ENCODE assay signal across 16 cellular contexts in genomic region chr14:22974530-22975313, GRCh38. TPM values are rescaled to one million over a fixed set of nuclear protein-coding genes. Genes with fewer than 3 reads are reported as not detected.
A peak's percentile ranks its signal among the peaks of the same experiment; 100 is the strongest.
DNase-seq lines count a peak whose midpoint lies in the region; ATAC-seq and TF ChIP-seq lines count a peak whose summit lies in the region.
"Had no signal": no experiment of that assay in that cellular context is flagged by ENCODE, and none has a peak within 500 bp of the region (broad histone marks: within the 10 kb centered on the region; RNA-seq: fewer than 3 reads in every experiment).

No MANE protein-coding gene starts in this region.

- H3K4me3 ChIP-seq in mammary epithelial cell (replicated peaks in 1 of 3; ENCODE audit: insufficient read depth in 1 of 3, low read depth in 2 of 3, low read length in 3 of 3) (no peak overlapping the region), mesenchymal stem cell (ENCODE audit: insufficient read depth in 1 of 2, low read depth in 1 of 2, low read length in 2 of 2) (no peak overlapping the region), PC-3 (ENCODE audit: low read length) (no peak overlapping the region), gastrocnemius medialis (no peak overlapping the region)
- H3K4me3 ChIP-seq: SK-N-MC had no signal

- no peak overlapping the region for H2BK120ac ChIP-seq in mesenchymal stem cell (ENCODE audit: low read depth, low read length)

- BruUV-seq in mammary epithelial cell (replicated peaks; lab: Mats Ljungman, UMichigan): no TSS peak
- BruUV-seq in PC-3 (replicated peaks; lab: Mats Ljungman, UMichigan): no TSS peak

- no peak for TF ChIP-seq POLR2A in gastrocnemius medialis (IDR thresholded peaks at IDR 0.05)

- H3K23ac ChIP-seq in mesenchymal stem cell (ENCODE audit: low read length in 2 of 2): no peak overlapping the region

- H3K27ac ChIP-seq in mammary epithelial cell (ENCODE audit: insufficient read depth, low read depth, low read length) (no peak overlapping the region), mesenchymal stem cell (ENCODE audit: low read length, poor library complexity, severe bottlenecking) (peak overlapping the region; percentile 34), PC-3 (ENCODE audit: low read length) (no peak overlapping the region), gastrocnemius medialis (peak overlapping the region in 1 of 4 donors; percentile 6)
- H3K27ac ChIP-seq: SK-N-MC had no signal

- H3K36me3 Mint-ChIP-seq in HFFc6 (ENCODE audit: low read depth): peaks cover 62% of the 10 kb centered on the region
- H3K36me3 Mint-ChIP-seq: naive B cell had no signal

- H3K4me3 Mint-ChIP-seq in HFFc6: peak overlapping the region; percentile 42
- H3K4me3 Mint-ChIP-seq: activated CD4-positive, alpha-beta memory T cell treated with anti-CD3 and anti-CD28 coated beads, Interleukin-2, amount 10 ng/mL, durations not matched to agents 7 days and 5 days; activated T-helper 1 cell treated with anti-CD3 and anti-CD28 coated beads, Interleukin-12 subunit alpha, Interleukin-12 subunit beta, Interleukin-2, Interleukin-4 antibody, amounts not matched to agents 30 ng/mL and 10 ng/mL and 1 ng/mL, durations not matched to agents 14 hours and 24 hours and 36 hours; naive B cell had no signal

- H4K8ac ChIP-seq in mesenchymal stem cell (ENCODE audit: low read length): peak overlapping the region; percentile 81

- no peak overlapping the region for H2BK5ac ChIP-seq in mesenchymal stem cell (ENCODE audit: low read depth, low read length, poor library complexity, severe bottlenecking)

- H2AFZ ChIP-seq in mammary epithelial cell (ENCODE audit: low read depth, low read length) (no peak overlapping the region), mesenchymal stem cell (ENCODE audit: low read depth, low read length) (no peak overlapping the region), PC-3 (ENCODE audit: low read length) (no peak overlapping the region)

- H3K4ac ChIP-seq in mesenchymal stem cell (ENCODE audit: low read depth in 1 of 2, low read length in 2 of 2): no peak overlapping the region

- no peak for ATAC-seq in PC-3
- no peak for ATAC-seq in gastrocnemius medialis
- ATAC-seq: left lobe of liver had no signal

- no peak overlapping the region for H3K9ac ChIP-seq in mammary epithelial cell (ENCODE audit: insufficient read depth, low read length)
- H3K9ac ChIP-seq in mesenchymal stem cell (ENCODE audit: low read length): no peak overlapping the region
- no peak overlapping the region for H3K9ac ChIP-seq in PC-3 (ENCODE audit: low read length)

- H4K20me1 ChIP-seq in mammary epithelial cell (ENCODE audit: insufficient read depth, low read length) (no peaks in the 10 kb centered on the region), PC-3 (ENCODE audit: low read length) (0 out of 2 replicates have a peak, but pooled peaks cover 6% of the 10 kb centered on the region)

- H3K27me3 ChIP-seq in mammary epithelial cell (ENCODE audit: insufficient read depth, low read length) (no peaks in the 10 kb centered on the region), mesenchymal stem cell (ENCODE audit: control insufficient read depth in 1 of 2, insufficient read depth in 1 of 2, low read length in 2 of 2) (no peaks in the 10 kb centered on the region), PC-3 (ENCODE audit: low read length) (no peaks in the 10 kb centered on the region), gastrocnemius medialis (peaks cover 0 to 3% (median 0%) of the 10 kb centered on the region in 3 donors)

- in situ Hi-C loops in mammary epithelial cell (cut with MboI; ENCODE audit: low sequenced_read_pairs in 2 of 2) (no loop called here), gastrocnemius medialis (cut with MboI; ENCODE audit: low sequenced_read_pairs in 4 of 4) (no loop called here)

- H3K9me3 ChIP-seq in mammary epithelial cell (replicated peaks; ENCODE audit: insufficient read depth, low read length) (no peaks in the 10 kb centered on the region), mesenchymal stem cell (ENCODE audit: control insufficient read depth, low read length) (no peaks in the 10 kb centered on the region), PC-3 (ENCODE audit: low read length) (no peaks in the 10 kb centered on the region), gastrocnemius medialis (no peaks in the 10 kb centered on the region)

- DNase-seq in A172 (ENCODE audit: low spot score): peak; percentile 37
- no peak for DNase-seq in HFFc6
- no peak for DNase-seq in mammary epithelial cell
- DNase-seq in mesenchymal stem cell: peak; percentile 62
- DNase-seq in PC-3: no peak
- no peak for DNase-seq in DMS153 (lab: John Stamatoyannopoulos, UW)
- DNase-seq in gastrocnemius medialis: no peak
- DNase-seq in NK-92 (lab: John Stamatoyannopoulos, UW; ENCODE audit: unreplicated experiment): no peak
- DNase-seq: activated CD4-positive, alpha-beta memory T cell treated with anti-CD3 and anti-CD28 coated beads, Interleukin-2, amount 10 ng/mL, durations not matched to agents 7 days and 5 days; erythroblast; hypothalamus; naive B cell; retina had no signal

- H3K4me1 Mint-ChIP-seq in HFFc6 (ENCODE audit: low read depth): peaks cover 72% of the 10 kb centered on the region

- H2AK5ac ChIP-seq in mesenchymal stem cell (ENCODE audit: low read length, severe bottlenecking): peak overlapping the region; percentile 15

- 64% methylated on average over 9 of the region's 9 CpGs for WGBS in mammary epithelial cell (ENCODE audit: low coverage, missing lambda C conversion rate)
- 66% methylated on average over 9 of the region's 9 CpGs for WGBS in mesenchymal stem cell

- H3K4me2 ChIP-seq in mammary epithelial cell (ENCODE audit: insufficient read depth, low read depth, low read length) (peak overlapping the region; percentile 1), mesenchymal stem cell (ENCODE audit: low read length, poor library complexity, severe bottlenecking) (no peak overlapping the region), PC-3 (ENCODE audit: low read length) (no peak overlapping the region)

- peak overlapping the region; percentile 79 for H3K27ac Mint-ChIP-seq in HFFc6
- H3K27ac Mint-ChIP-seq: activated CD4-positive, alpha-beta memory T cell treated with anti-CD3 and anti-CD28 coated beads, Interleukin-2, amount 10 ng/mL, durations not matched to agents 7 days and 5 days; activated T-helper 1 cell treated with anti-CD3 and anti-CD28 coated beads, Interleukin-12 subunit alpha, Interleukin-12 subunit beta, Interleukin-2, Interleukin-4 antibody, amounts not matched to agents 30 ng/mL and 10 ng/mL and 1 ng/mL, durations not matched to agents 14 hours and 24 hours and 36 hours had no signal

- H2BK15ac ChIP-seq in mesenchymal stem cell (ENCODE audit: low read depth, poor library complexity, severe bottlenecking): no peak overlapping the region

- peaks cover 7% of the 10 kb centered on the region for H3F3A ChIP-seq in PC-3 (ENCODE audit: low read length, unreplicated experiment)

- H3K4me1 ChIP-seq in mammary epithelial cell (ENCODE audit: insufficient read depth, low read length): peaks cover 46% of the 10 kb centered on the region
- H3K4me1 ChIP-seq in mesenchymal stem cell (ENCODE audit: control insufficient read depth, insufficient read depth, low read depth, low read length): peaks cover 33% of the 10 kb centered on the region
- peaks cover 41% of the 10 kb centered on the region for H3K4me1 ChIP-seq in PC-3 (ENCODE audit: insufficient read depth, low read length)
- H3K4me1 ChIP-seq in gastrocnemius medialis: no peaks in the 10 kb centered on the region

- CTCF ChIA-PET in mammary epithelial cell (lab: Charles Lee; ENCODE audit: low non-redundant PET): interaction anchor here (0.5 kb wide), 1 partner anchor 155 kb away, joined by 3 read pairs; no protein-coding TSS in a partner anchor
- CTCF ChIA-PET in PC-3 (lab: Charles Lee): no interaction called here

- peaks cover 44% of the 10 kb centered on the region for H3K36me3 ChIP-seq in mammary epithelial cell (ENCODE audit: insufficient read depth, low read length)
- peaks cover 9 to 43% of the 10 kb centered on the region in 2 experiments for H3K36me3 ChIP-seq in mesenchymal stem cell (ENCODE audit: control insufficient read depth in 1 of 2, insufficient read depth in 2 of 2, low read depth in 1 of 2, low read length in 2 of 2)
- H3K36me3 ChIP-seq in PC-3 (ENCODE audit: low read depth, low read length): peaks cover 40% of the 10 kb centered on the region; the same call in 1 of the 2 replicates
- no peaks in the 10 kb centered on the region for H3K36me3 ChIP-seq in gastrocnemius medialis

- peaks cover 4% of the 10 kb centered on the region for H3K27me3 Mint-ChIP-seq in HFFc6 (ENCODE audit: insufficient read depth)

- POLR2A ChIA-PET in PC-3 (lab: Charles Lee; ENCODE audit: unreplicated experiment): no interaction called here

- H3K14ac ChIP-seq in mesenchymal stem cell (ENCODE audit: low read length in 2 of 2): no peak overlapping the region

- no peak for TF ChIP-seq CTCF in HFFc6 (IDR thresholded peaks at IDR 0.05)
- no peak for TF ChIP-seq CTCF in mammary epithelial cell (conservative IDR thresholded peaks at IDR 0.05 in 1 of 2, IDR thresholded peaks at IDR 0.05 in 1 of 2; ENCODE audit: extremely low read depth in 1 of 2, insufficient read depth in 1 of 2, low read depth in 1 of 2, low read length in 2 of 2)
- no peak for TF ChIP-seq CTCF in PC-3 (conservative IDR thresholded peaks at IDR 0.05; ENCODE audit: low read depth, low read length)
- no peak for TF ChIP-seq CTCF in gastrocnemius medialis (IDR thresholded peaks at IDR 0.05 in 4 of 5, conservative IDR thresholded peaks at IDR 0.05 in 1 of 5)

- H3K79me1 ChIP-seq in mesenchymal stem cell (replicated peaks; ENCODE audit: low read length, poor library complexity, severe bottlenecking): peaks cover 13% of the 10 kb centered on the region

- H2BK12ac ChIP-seq in mesenchymal stem cell (ENCODE audit: low read length in 2 of 2): no peak overlapping the region

- no peaks in the 10 kb centered on the region for H3K9me2 ChIP-seq in PC-3 (replicated peaks; ENCODE audit: low read length)

- H3K79me2 ChIP-seq in mammary epithelial cell (ENCODE audit: insufficient read depth, low read length) (peaks cover 71% of the 10 kb centered on the region), PC-3 (ENCODE audit: low read length) (peaks cover 43% of the 10 kb centered on the region)

- H3K9me3 Mint-ChIP-seq in HFFc6: no peaks in the 10 kb centered on the region
- H3K9me3 Mint-ChIP-seq: activated CD4-positive, alpha-beta memory T cell treated with anti-CD3 and anti-CD28 coated beads, Interleukin-2, amount 10 ng/mL, durations not matched to agents 7 days and 5 days; activated T-helper 1 cell treated with anti-CD3 and anti-CD28 coated beads, Interleukin-12 subunit alpha, Interleukin-12 subunit beta, Interleukin-2, Interleukin-4 antibody, amounts not matched to agents 30 ng/mL and 10 ng/mL and 1 ng/mL, durations not matched to agents 14 hours and 24 hours and 36 hours; naive B cell had no signal

- no peak overlapping the region for H4K91ac ChIP-seq in mesenchymal stem cell (ENCODE audit: low read length)

- peak overlapping the region in 1 of 2 experiments; percentile 28 for H3K18ac ChIP-seq in mesenchymal stem cell (ENCODE audit: low read depth in 1 of 2, low read length in 2 of 2)

- dilution Hi-C loops in mammary epithelial cell (cut with HindIII; ENCODE audit: low sequenced_read_pairs): loop anchor here (5.0 to 25.0 kb wide), 3 partner anchors 93 to 330 kb away; partner anchors contain the start of genes BCL2L2, PPP1R3E and SLC7A8

- intact Hi-C loops in mammary epithelial cell (cut with micrococcal nuclease): loop anchor here (10.0 kb wide), 1 partner anchor 330 kb away; the partner anchor contains the start of genes BCL2L2 and PPP1R3E
- intact Hi-C loops in PC-3 (cut with micrococcal nuclease): loop anchor here (10.0 kb wide), 1 partner anchor 330 kb away; the partner anchor contains the start of genes BCL2L2 and PPP1R3E
- intact Hi-C loops in gastrocnemius medialis (cut with DNase I; ENCODE audit: low total_unique reads): no loop called here

RNA-seq across cellular contexts. Expression of gene AJUBA, which starts 7.6 kb away (rescaled TPM):
- total RNA-seq in A172 (2014; rRNA removed; shearing (Covaris generic)): 47.5 and 65.5 TPM in 2 replicates
- total RNA-seq in HFFc6 (2021; fragmentation: NEBNext Ultra II Directional; extraction: Animal tissue kit (Norgen Biotek cat#: 25700)): 10 to 100 TPM; 66.0 to 79.7 (median 74.9) TPM
- 100 to 1,000 TPM; 234 to 275 TPM for total RNA-seq in mammary epithelial cell
- 88.5 TPM for polyA plus RNA-seq in mammary epithelial cell
- 247 TPM for polyA minus RNA-seq in mammary epithelial cell
- polyA plus RNA-seq in mesenchymal stem cell (2013, experiment 1 of 2): 13.8 TPM
- polyA plus RNA-seq in mesenchymal stem cell (2013, experiment 2 of 2): 15.8 TPM
- 81.1 and 116 TPM in 2 replicates for total RNA-seq in PC-3 (2014; rRNA removed)
- 1 to 10 TPM in 2 of 4 donors, under 1 TPM in 2; 0.46 to 5.0 (median 1.9) TPM for total RNA-seq in gastrocnemius medialis

RNA-seq across cellular contexts. Expression of gene HAUS4, which starts 17.8 kb away (rescaled TPM):
- 39.8 and 46.9 TPM in 2 replicates for total RNA-seq in A172 (2014; rRNA removed; shearing (Covaris generic))
- 10 to 100 TPM; 13.0 to 23.5 (median 19.6) TPM for total RNA-seq in HFFc6 (2021; fragmentation: NEBNext Ultra II Directional; extraction: Animal tissue kit (Norgen Biotek cat#: 25700))
- total RNA-seq in mammary epithelial cell (10 to 100 TPM; 32.0 to 35.0 TPM), PC-3 (2014; rRNA removed) (54.5 and 56.2 TPM in 2 replicates), gastrocnemius medialis (10 to 100 TPM; 12.9 to 34.6 (median 17.1) TPM)
- 29.9 TPM for polyA plus RNA-seq in mammary epithelial cell
- polyA minus RNA-seq in mammary epithelial cell: 33.4 TPM
- polyA plus RNA-seq in mesenchymal stem cell (2013, experiment 1 of 2): 21.3 TPM
- 21.5 TPM for polyA plus RNA-seq in mesenchymal stem cell (2013, experiment 2 of 2)

RNA-seq across cellular contexts. Expression of gene C14orf93, which starts 35.2 kb away (rescaled TPM):
- total RNA-seq in A172 (2014; rRNA removed; shearing (Covaris generic)): 6.9 and 8.1 TPM in 2 replicates
- total RNA-seq in HFFc6 (2021; fragmentation: NEBNext Ultra II Directional; extraction: Animal tissue kit (Norgen Biotek cat#: 25700)): 1 to 10 TPM; 3.6 to 7.0 (median 5.7) TPM
- total RNA-seq in mammary epithelial cell (1 to 10 TPM; 3.6 to 6.7 TPM), PC-3 (2014; rRNA removed) (5.8 and 6.2 TPM in 2 replicates), gastrocnemius medialis (10 to 100 TPM in 1 of 4 donors, 1 to 10 TPM in 3; 3.7 to 16.2 (median 6.7) TPM)
- 6.7 TPM for polyA plus RNA-seq in mammary epithelial cell
- not detected for polyA minus RNA-seq in mammary epithelial cell
- 4.3 TPM for polyA plus RNA-seq in mesenchymal stem cell (2013, experiment 1 of 2)
- 4.1 TPM for polyA plus RNA-seq in mesenchymal stem cell (2013, experiment 2 of 2)

RNA-seq across cellular contexts. Expression of gene PRMT5, which starts 45.5 kb away (rescaled TPM):
- total RNA-seq in A172 (2014; rRNA removed; shearing (Covaris generic)): 38.6 and 181 TPM in 2 replicates
- total RNA-seq in HFFc6 (2021; fragmentation: NEBNext Ultra II Directional; extraction: Animal tissue kit (Norgen Biotek cat#: 25700)): 100 to 1,000 TPM; 102 to 125 (median 110) TPM
- total RNA-seq in mammary epithelial cell (100 to 1,000 TPM in 1 of 2 donors, 10 to 100 TPM in 1; 61.3 to 120 TPM), PC-3 (2014; rRNA removed) (101 and 113 TPM in 2 replicates), gastrocnemius medialis (10 to 100 TPM; 67.2 to 83.2 (median 78.6) TPM)
- polyA plus RNA-seq in mammary epithelial cell: 217 TPM
- polyA minus RNA-seq in mammary epithelial cell: 327 TPM
- 53.5 TPM for polyA plus RNA-seq in mesenchymal stem cell (2013, experiment 1 of 2)
- polyA plus RNA-seq in mesenchymal stem cell (2013, experiment 2 of 2): 48.3 TPM

RNA-seq across cellular contexts. Expression of gene RBM23, which starts 55.8 kb away (rescaled TPM):
- total RNA-seq in A172 (2014; rRNA removed; shearing (Covaris generic)): 56.8 and 64.1 TPM in 2 replicates
- 10 to 100 TPM; 43.5 to 56.8 (median 52.2) TPM for total RNA-seq in HFFc6 (2021; fragmentation: NEBNext Ultra II Directional; extraction: Animal tissue kit (Norgen Biotek cat#: 25700))
- total RNA-seq in mammary epithelial cell (10 to 100 TPM; 38.7 to 55.8 TPM), PC-3 (2014; rRNA removed) (78.9 and 94.9 TPM in 2 replicates), gastrocnemius medialis (10 to 100 TPM; 37.7 to 83.3 (median 62.1) TPM)
- polyA plus RNA-seq in mammary epithelial cell: 52.0 TPM
- 53.5 TPM for polyA minus RNA-seq in mammary epithelial cell
- 50.5 TPM for polyA plus RNA-seq in mesenchymal stem cell (2013, experiment 1 of 2)
- polyA plus RNA-seq in mesenchymal stem cell (2013, experiment 2 of 2): 49.1 TPM

Comparison
In these comparisons a context has a peak if more than half of its experiments do, and no peak if none do; other contexts are left out.
1. DNase-seq: peak in A172 (single experiment) and mesenchymal stem cell (single experiment); none in HFFc6 (single experiment), mammary epithelial cell (single experiment), PC-3 (single experiment), DMS153 (single experiment), gastrocnemius medialis (0 of 2) and NK-92 (single experiment).